In genomic region chr17:49393491-49394255, GRCh38 we compare ENCODE assay signal across 16 cellular contexts. TPM values are rescaled to one million over a fixed set of nuclear protein-coding genes. Genes with fewer than 3 reads are reported as not detected.
DNase-seq lines count a peak whose midpoint lies in the region; ATAC-seq, FAIRE-seq and TF ChIP-seq lines count a peak whose summit lies in the region.
"Had no signal": no experiment of that assay in that cellular context is flagged by ENCODE, and none has a peak within 500 bp of the region (broad histone marks: within the 10 kb centered on the region; RNA-seq: fewer than 3 reads in every experiment).

No MANE protein-coding gene starts in this region.

- H3F3A ChIP-seq in OCI-LY1 (ENCODE audit: insufficient read depth, low read length) = no peaks in the 10 kb centered on the region

- peaks cover 37% of the 10 kb centered on the region for H3K4me1 Mint-ChIP-seq in activated naive CD8-positive, alpha-beta T cell treated with anti-CD3 and anti-CD28 coated beads for 36 hours

- H3K9me3 ChIP-seq in A549 (no peaks in the 10 kb centered on the region), OCI-LY1 (ENCODE audit: low read length) (no peaks in the 10 kb centered on the region)
- H3K9me3 ChIP-seq: HAP-1 had no signal

- CTCF ChIA-PET in A549 (lab: Yijun Ruan, JAX) = interaction anchor here (0.6 to 18.2 kb wide), 15 partner anchors 8 to 163 kb away, joined by 3 to 417 read pairs (median 5); partner anchors contain the start of gene PHB1

- DNase-seq in A549 (ENCODE audit: low read depth in 1 of 2, low spot score in 1 of 2) (no peak), GDM1 (lab: John Stamatoyannopoulos, UW) (peak; percentile 72), dorsolateral prefrontal cortex (no peak), cortex of kidney (lab: John Stamatoyannopoulos, UW) (no peak), ecto neural progenitor cell (ENCODE audit: low spot score) (no peak), NCI-H774 (lab: John Stamatoyannopoulos, UW) (no peak)
- DNase-seq in activated naive CD8-positive, alpha-beta T cell treated with anti-CD3 and anti-CD28 coated beads for 36 hours = no peak
- DNase-seq: activated naive CD4-positive, alpha-beta T cell treated with anti-CD3 and anti-CD28 coated beads for 36 hours; DMS79 treated with DMSO at 0.1 percent for 48 hours; immature natural killer cell; NCI-H2029 treated with DMSO at 0.1 percent for 48 hours; NCI-H526 had no signal

- no peak overlapping the region for H3K27ac Mint-ChIP-seq in activated naive CD8-positive, alpha-beta T cell treated with anti-CD3 and anti-CD28 coated beads for 36 hours
- H3K27ac Mint-ChIP-seq: activated naive CD4-positive, alpha-beta T cell treated with anti-CD3 and anti-CD28 coated beads for 36 hours had no signal

- intact Hi-C loops in dorsolateral prefrontal cortex (cut with DNase I) = loop anchor here in 1 of 2 donors (10.0 kb wide), 2 partner anchors 169 to 199 kb away; no protein-coding TSS in a partner anchor

- peak overlapping the region in 1 of 2 experiments; percentile 17; a peak in 1 of 6 replicates for H3K27ac ChIP-seq in A549
- peak overlapping the region; percentile 55 for H3K27ac ChIP-seq in OCI-LY1 (ENCODE audit: low read depth, low read length, poor library complexity, severe bottlenecking)
- H3K27ac ChIP-seq in dorsolateral prefrontal cortex = peak overlapping the region in 57 of 59 donors; percentile 65 to 100 (median 97)
- H3K27ac ChIP-seq: parathyroid adenoma had no signal

- no peak overlapping the region for H3K4me3 Mint-ChIP-seq in activated naive CD8-positive, alpha-beta T cell treated with anti-CD3 and anti-CD28 coated beads for 36 hours
- H3K4me3 Mint-ChIP-seq: activated naive CD4-positive, alpha-beta T cell treated with anti-CD3 and anti-CD28 coated beads for 36 hours; immature natural killer cell had no signal

- TF ChIP-seq RAD21 in A549 (conservative IDR thresholded peaks at IDR 0.05 in 1 of 2, IDR thresholded peaks at IDR 0.05 in 1 of 2) = no peak

- ATAC-seq in A549 = no peak

- no peaks in the 10 kb centered on the region for H3K27me3 Mint-ChIP-seq in activated naive CD8-positive, alpha-beta T cell treated with anti-CD3 and anti-CD28 coated beads for 36 hours

- no peaks in the 10 kb centered on the region for H3K27me3 ChIP-seq in OCI-LY1 (ENCODE audit: insufficient read depth, low read length)
- no peaks in the 10 kb centered on the region for H3K27me3 ChIP-seq in dorsolateral prefrontal cortex

- no peaks in the 10 kb centered on the region for H3K36me3 ChIP-seq in OCI-LY1 (ENCODE audit: insufficient read depth, low read length)
- H3K36me3 ChIP-seq: HAP-1 had no signal

- TF ChIP-seq CTCF in A549 (IDR thresholded peaks at IDR 0.05) (no peak), OCI-LY1 (IDR thresholded peaks at IDR 0.05; ENCODE audit: low read length) (no peak), dorsolateral prefrontal cortex (IDR thresholded peaks at IDR 0.05 in 54 of 56, conservative IDR thresholded peaks at IDR 0.05 in 2 of 56; ENCODE audit: low read depth in 1 of 56, partially characterized antibody in 56 of 56) (no peak)

- H4K20me1 ChIP-seq in OCI-LY1 (ENCODE audit: insufficient read depth, low read length) = no peaks in the 10 kb centered on the region

- no peaks in the 10 kb centered on the region for H3K79me2 ChIP-seq in OCI-LY1 (ENCODE audit: insufficient read depth, low read length)
- H3K79me2 ChIP-seq: parathyroid adenoma had no signal

- no peak overlapping the region for H2AFZ ChIP-seq in OCI-LY1 (ENCODE audit: low read length)
- H2AFZ ChIP-seq: parathyroid adenoma had no signal

- POLR2A ChIA-PET in A549 (lab: Yijun Ruan, JAX) = no interaction called here

- no peaks in the 10 kb centered on the region for H3K9me3 Mint-ChIP-seq in activated naive CD8-positive, alpha-beta T cell treated with anti-CD3 and anti-CD28 coated beads for 36 hours
- H3K9me3 Mint-ChIP-seq: activated naive CD4-positive, alpha-beta T cell treated with anti-CD3 and anti-CD28 coated beads for 36 hours; immature natural killer cell had no signal

- H3K4me1 ChIP-seq in A549 = peaks cover 10% of the 10 kb centered on the region; the same call in 1 of the 3 replicates
- H3K4me1 ChIP-seq in OCI-LY1 (ENCODE audit: insufficient read depth, low read length, severe bottlenecking) = peaks cover 36% of the 10 kb centered on the region
- H3K4me1 ChIP-seq: parathyroid adenoma had no signal

- peaks cover 6% of the 10 kb centered on the region for H3K36me3 Mint-ChIP-seq in activated naive CD8-positive, alpha-beta T cell treated with anti-CD3 and anti-CD28 coated beads for 36 hours

- H3K9me2 ChIP-seq in OCI-LY1 (ENCODE audit: low read depth, low read length) = no peaks in the 10 kb centered on the region

- no peak overlapping the region for H3K4me2 ChIP-seq in A549
- no peak overlapping the region; the same call in 1 of the 2 replicates for H3K4me2 ChIP-seq in OCI-LY1 (ENCODE audit: low read length)

- H3K4me3 ChIP-seq in A549 = no peak overlapping the region
- H3K4me3 ChIP-seq in OCI-LY1 (ENCODE audit: low read depth, low read length, poor library complexity, severe bottlenecking) = no peak overlapping the region
- H3K4me3 ChIP-seq in dorsolateral prefrontal cortex = no peak overlapping the region
- H3K4me3 ChIP-seq: HAP-1 had no signal

- WGBS in A549 (ENCODE audit: missing lambda C conversion rate) = 81% methylated on average over 8 of the region's 8 CpGs

- FAIRE-seq in A549 (lab: Jason Lieb, UNC) = no peak
- FAIRE-seq: bronchial epithelial cell had no signal

- H3K9ac ChIP-seq in OCI-LY1 (ENCODE audit: low read length) = no peak overlapping the region
- H3K9ac ChIP-seq: parathyroid adenoma had no signal

- no peak for TF ChIP-seq POLR2A in A549 (IDR thresholded peaks at IDR 0.05; ENCODE audit: low read length)

- TF ChIP-seq EP300 in A549 (IDR thresholded peaks at IDR 0.05) = no peak

TF ChIP-seq in A549, 52 proteins besides CTCF, POLR2A, EP300 and RAD21:
- TF ChIP-seq POLR2AphosphoS2 (conservative IDR thresholded peaks at IDR 0.05; ENCODE audit: low read length) = no peak
- TF ChIP-seq REST (IDR thresholded peaks at IDR 0.05) = no peak
- TF ChIP-seq CBX8 (IDR thresholded peaks at IDR 0.05) = no peak
- TF ChIP-seq MAFK (IDR thresholded peaks at IDR 0.05; ENCODE audit: partially characterized antibody) = no peak
- TF ChIP-seq RFX5 (IDR thresholded peaks at IDR 0.05) = 0 out of 2 replicates have a peak, but pooled peaks have one; percentile 20
- TF ChIP-seq CHD2 (IDR thresholded peaks at IDR 0.05; ENCODE audit: low read length, partially characterized antibody) = no peak

RNA-seq across cellular contexts. Expression of gene PHB1, which starts 21.0 kb away (rescaled TPM):
- polyA plus RNA-seq in A549 (2011; rRNA removed) (480 and 556 TPM in 2 replicates), A549 (2017; fragmentation: RNase III; extraction: RNeasy Plus Mini Kit Qiagen cat#74134 plus additional on column Dnase treatment) (410 to 432 TPM (median 416 TPM) in 3 replicates)
- polyA plus RNA-seq in A549 (2012; cell fraction: cytosol; rRNA removed) = 819 and 950 TPM in 2 replicates
- 522 and 661 TPM in 2 replicates for polyA plus RNA-seq in A549 (2012; cell fraction: nucleus; rRNA removed)
- 595 and 645 TPM in 2 replicates for polyA minus RNA-seq in A549 (2011; rRNA and poly(A)+ RNA removed)
- 100 to 1,000 TPM in 23 of 120 experiments, 10 to 100 TPM in 97; 64.2 to 118 (median 89.1) TPM for total RNA-seq in dorsolateral prefrontal cortex
- 100 to 1,000 TPM; 441 to 451 TPM for total RNA-seq in activated naive CD8-positive, alpha-beta T cell treated with anti-CD3 and anti-CD28 coated beads for 36 hours

RNA-seq across cellular contexts. Expression of gene ZNF652, which starts 31.6 kb away (rescaled TPM):
- polyA plus RNA-seq in A549 (2011; rRNA removed) (13.1 and 14.8 TPM in 2 replicates), A549 (2017; fragmentation: RNase III; extraction: RNeasy Plus Mini Kit Qiagen cat#74134 plus additional on column Dnase treatment) (5.5 to 5.7 TPM (median 5.5 TPM) in 3 replicates)
- polyA plus RNA-seq in A549 (2012; cell fraction: cytosol; rRNA removed) = 2.8 and 3.4 TPM in 2 replicates
- polyA plus RNA-seq in A549 (2012; cell fraction: nucleus; rRNA removed) = 5.2 and 15.5 TPM in 2 replicates
- polyA minus RNA-seq in A549 (2011; rRNA and poly(A)+ RNA removed) = 39.4 and 46.5 TPM in 2 replicates
- total RNA-seq in dorsolateral prefrontal cortex = 100 to 1,000 TPM in 12 of 120 experiments, 10 to 100 TPM in 108; 27.4 to 153 (median 59.4) TPM
- 1 to 10 TPM; 5.3 to 5.5 TPM for total RNA-seq in activated naive CD8-positive, alpha-beta T cell treated with anti-CD3 and anti-CD28 coated beads for 36 hours

Comparison
In these comparisons a context has a peak if more than half of its experiments do, and no peak if none do; other contexts are left out.
1. RNA of gene ZNF652, which starts 31.6 kb away (total RNA-seq): 27.4 to 153 TPM in dorsolateral prefrontal cortex; 5.3 to 5.5 TPM in activated naive CD8-positive, alpha-beta T cell treated with anti-CD3 and anti-CD28 coated beads for 36 hours; every median in the first group is over 4 times any median in the second.